ENCODE assay signal across 26 cellular contexts in genomic region chr12:107248187-107248586, GRCh38.
"Had no signal": no experiment of that assay in that cellular context is flagged by ENCODE, and none has a peak within 500 bp of the region (broad histone marks: within the 10 kb centered on the region; RNA-seq: fewer than 3 reads in every experiment).

No MANE protein-coding gene starts in this region.

- DNase-seq: stimulated activated CD4-positive, alpha-beta T cell treated with anti-CD3 and anti-CD28 coated beads, Interleukin-2, amount 100 ng/mL, for 48 hours; stimulated activated CD4-positive, alpha-beta T cell treated with anti-CD3 and anti-CD28 coated beads, Interleukin-4, amount 100 ng/mL, for 1 hour; stimulated activated CD4-positive, alpha-beta T cell treated with anti-CD3 and anti-CD28 coated beads, Interleukin-4, amount 100 ng/mL, for 24 hours; stimulated activated CD4-positive, alpha-beta T cell treated with anti-CD3 and anti-CD28 coated beads, Interleukin-4, amount 100 ng/mL, for 4 hours; stimulated activated CD8-positive, alpha-beta memory T cell treated with anti-CD3 and anti-CD28 coated beads, Interleukin-4, amount 100 ng/mL, for 48 hours; stimulated activated naive B cell treated with anti-CD40 and anti-IgM and Interleukin-4, amounts not matched to agents 10 μg/mL and 1 μg/mL and 100 μg/mL, for 72 hours; stimulated activated naive CD4-positive, alpha-beta T cell; stimulated activated naive CD4-positive, alpha-beta T cell treated with Interleukin-2 at 50 U/mL for 16 hours; stimulated activated naive CD8-positive, alpha-beta T cell treated with anti-CD3 and anti-CD28 coated beads, Interleukin-15, amount 100 ng/mL, for 72 hours; stimulated activated naive CD8-positive, alpha-beta T cell treated with anti-CD3 and anti-CD28 coated beads, Interleukin-15, Interleukin-2, amounts not matched to agents 100 U/mL and 50 U/mL, for 24 hours; stomach; substantia nigra; testis; thyroid gland; tibial artery; transverse colon; trophoblast cell; upper lobe of left lung; upper lobe of right lung; uterus had no signal

- H3K27me3 ChIP-seq: testis, thyroid gland, tibial nerve, transverse colon, upper lobe of left lung, uterus, vagina had no signal

- H3K4me1 ChIP-seq: stomach, suprapubic skin, testis, thyroid gland, tibial artery, tibial nerve, transverse colon, upper lobe of left lung, upper lobe of right lung, uterus, vagina had no signal

- H3K9me3 ChIP-seq: stomach, suprapubic skin, testis, thoracic aorta, thyroid gland, tibial artery, tibial nerve, transverse colon, upper lobe of left lung, upper lobe of right lung, uterus, vagina had no signal

- ATAC-seq: stimulated activated memory B cell treated with anti-CD40 and anti-IgM and Interleukin-4, amounts not matched to agents 10 μg/mL and 1 μg/mL and 100 μg/mL, for 72 hours; stimulated activated naive B cell treated with anti-CD40 and anti-IgM and Interleukin-4, amounts not matched to agents 10 μg/mL and 1 μg/mL and 100 μg/mL, for 72 hours; stimulated activated naive CD8-positive, alpha-beta T cell treated with anti-CD3 and anti-CD28 coated beads, Interleukin-15, amount 100 ng/mL, for 72 hours; stimulated activated naive CD8-positive, alpha-beta T cell treated with anti-CD3 and anti-CD28 coated beads, Interleukin-15, Interleukin-2, amounts not matched to agents 100 U/mL and 50 U/mL, for 24 hours; upper lobe of right lung had no signal

- H3K27ac ChIP-seq: stomach, suprapubic skin, testis, thoracic aorta, thyroid gland, tibial artery, tibial nerve, transverse colon, upper lobe of left lung, upper lobe of right lung, uterus, vagina had no signal

- H3K4me3 ChIP-seq: stomach, suprapubic skin, testis, thoracic aorta, thyroid gland, tibial artery, tibial nerve, transverse colon, upper lobe of left lung, upper lobe of right lung, uterus, vagina had no signal

- FAIRE-seq: urothelium cell line had no signal

- H3K36me3 ChIP-seq: stomach, suprapubic skin, thoracic aorta, thyroid gland, tibial artery, tibial nerve, transverse colon, upper lobe of left lung, upper lobe of right lung, uterus, vagina had no signal
